ENCODE assay signal across 8 cellular contexts in genomic region chr21:34890258-34890723, GRCh38.
DNase-seq lines count a peak whose midpoint lies in the region; ATAC-seq and TF ChIP-seq lines count a peak whose summit lies in the region.

No MANE protein-coding gene starts in this region.

- no peaks in the 10 kb centered on the region for H3K9me2 ChIP-seq in PC-3 (replicated peaks; ENCODE audit: low read length)

- H3K4me1 ChIP-seq in PC-3 (ENCODE audit: insufficient read depth, low read length) (0 out of 2 replicates have a peak, but pooled peaks cover 14% of the 10 kb centered on the region), esophagus (ENCODE audit: control insufficient read depth in 2 of 2, insufficient read depth in 2 of 2, low read length in 1 of 2) (no peaks in the 10 kb centered on the region)

- POLR2A ChIA-PET in PC-3 (lab: Charles Lee; ENCODE audit: unreplicated experiment) = interaction anchor here (0.8 to 3.3 kb wide), 2 partner anchors 93 to 157 kb away, joined by 4 to 30 read pairs; no protein-coding TSS in a partner anchor

- intact Hi-C loops in PC-3 (cut with micrococcal nuclease) = loop anchor here (1.0 to 5.0 kb wide), 2 partner anchors 367 to 510 kb away; no protein-coding TSS in a partner anchor

- no TSS peak for BruUV-seq in PC-3 (replicated peaks; lab: Mats Ljungman, UMichigan)

- TF ChIP-seq CTCF in GM12864 (IDR thresholded peaks at IDR 0.05; ENCODE audit: low read depth, low read length, missing control alignments) = no peak
- peak; percentile 17; the same call in 1 of the 2 replicates for TF ChIP-seq CTCF in PC-3 (conservative IDR thresholded peaks at IDR 0.05; ENCODE audit: low read depth, low read length)
- TF ChIP-seq CTCF in retinal pigment epithelial cell (conservative IDR thresholded peaks at IDR 0.05; ENCODE audit: low read depth, low read length) = no peak

- no peak for ATAC-seq in PC-3
- ATAC-seq in HG02678 (IDR thresholded peaks at IDR 0.05; ENCODE audit: unreplicated experiment) = no peak

- H3K27me3 ChIP-seq in PC-3 (ENCODE audit: low read length) (no peaks in the 10 kb centered on the region), esophagus (ENCODE audit: control insufficient read depth in 1 of 2, insufficient read depth in 2 of 2, low read length in 2 of 2) (no peaks in the 10 kb centered on the region)

- peaks cover 21% of the 10 kb centered on the region for H4K20me1 ChIP-seq in PC-3 (ENCODE audit: low read length)

- H3K27ac ChIP-seq in PC-3 (ENCODE audit: low read length) = peak overlapping the region; percentile 90
- H3K27ac ChIP-seq in esophagus (ENCODE audit: low read depth in 2 of 2, low read length in 1 of 2) = peak overlapping the region; percentile 18 to 97

- H3F3A ChIP-seq in PC-3 (ENCODE audit: low read length, unreplicated experiment) = no peaks in the 10 kb centered on the region

- CTCF ChIA-PET in PC-3 (lab: Charles Lee) = interaction anchor here (0.6 to 2.1 kb wide), 7 partner anchors 10 to 510 kb away, joined by 3 to 18 read pairs (median 5); no protein-coding TSS in a partner anchor

- H2AFZ ChIP-seq in PC-3 (ENCODE audit: low read length) = 0 out of 2 replicates have a peak overlapping the region, but pooled peaks have one; percentile 47

- peak overlapping the region; percentile 87 for H3K9ac ChIP-seq in PC-3 (ENCODE audit: low read length)

- H3K4me2 ChIP-seq in PC-3 (ENCODE audit: low read length) = peak overlapping the region; percentile 91

- no peak for DNase-seq in GM12864 (ENCODE audit: low read depth)
- DNase-seq in PC-3 = no peak
- DNase-seq in retinal pigment epithelial cell (ENCODE audit: low read depth) = no peak
- DNase-seq in HCEC 1CT = no peak
- no peak for DNase-seq in retina
- no peak for DNase-seq in EL

- H3K79me2 ChIP-seq in PC-3 (ENCODE audit: low read length) = peaks cover 61% of the 10 kb centered on the region

- H3K4me3 ChIP-seq in GM12864 (ENCODE audit: low read depth, low read length) (peak overlapping the region; percentile 61), PC-3 (ENCODE audit: low read length) (peak overlapping the region; percentile 95), esophagus (ENCODE audit: low read depth in 1 of 2, low read length in 2 of 2) (peak overlapping the region; percentile 77 to 85), retinal pigment epithelial cell (ENCODE audit: low read length) (peak overlapping the region; percentile 56)

- 8 to 10% methylated on average over 34 to 39 of the region's 39 CpGs for WGBS in esophagus, 2 donors

- H3K36me3 ChIP-seq in PC-3 (ENCODE audit: low read depth, low read length) (peaks cover 8% of the 10 kb centered on the region; the same call in 1 of the 2 replicates), esophagus (ENCODE audit: control insufficient read depth in 2 of 2, insufficient read depth in 2 of 2, low read length in 1 of 2) (no peaks in the 10 kb centered on the region)

- no peaks in the 10 kb centered on the region for H3K9me3 ChIP-seq in PC-3 (ENCODE audit: low read length)
- no peaks in the 10 kb centered on the region for H3K9me3 ChIP-seq in esophagus (ENCODE audit: control insufficient read depth in 2 of 2, insufficient read depth in 1 of 2, low read depth in 1 of 2, low read length in 1 of 2)
